In the genomic region with DNA sequence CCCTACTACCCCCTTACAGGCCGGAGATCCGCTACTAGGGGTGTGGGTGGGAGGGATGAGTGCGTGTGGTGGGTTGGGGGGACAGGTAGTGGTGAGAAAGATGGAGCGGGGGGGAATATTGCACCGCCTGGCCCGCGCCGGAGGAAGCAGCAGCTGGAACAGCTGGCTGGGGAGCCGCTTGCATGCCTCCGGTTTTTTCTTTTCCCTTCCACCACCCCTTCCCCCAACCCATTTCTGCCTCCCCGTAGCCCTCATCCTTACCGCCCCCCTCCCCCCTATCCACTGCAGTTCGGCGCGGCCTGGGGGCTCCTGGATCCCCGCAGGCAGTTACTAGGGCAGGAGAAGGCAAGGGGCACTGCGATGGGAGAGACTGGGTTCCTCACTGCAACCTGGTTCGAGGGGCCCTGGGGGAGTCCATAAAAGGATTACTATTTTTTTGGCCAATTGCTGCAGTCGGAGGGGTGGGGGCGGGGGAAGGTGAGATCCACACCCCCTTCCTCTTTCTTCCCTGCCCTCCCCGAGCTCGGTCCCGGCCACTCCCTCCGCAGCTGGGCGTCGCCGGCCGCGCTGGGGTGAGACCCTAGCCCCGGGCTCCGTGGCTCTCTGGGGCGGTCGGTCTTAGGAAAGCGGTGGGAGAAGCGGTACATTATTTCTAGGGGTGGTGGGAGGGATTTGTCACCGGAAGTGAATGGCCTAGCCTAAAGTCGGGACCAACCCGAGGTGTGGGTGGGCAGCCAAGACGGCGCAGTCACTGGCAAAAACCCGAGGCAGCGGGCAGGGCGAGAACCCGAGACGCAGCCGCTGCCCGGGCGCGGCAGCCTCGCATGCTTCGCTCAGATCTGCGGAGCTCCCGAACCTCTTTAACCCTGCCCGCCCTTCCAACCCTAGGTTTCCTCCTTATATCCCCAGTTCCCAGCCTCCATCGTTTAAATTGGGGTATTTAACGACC, we compare ENCODE assay signal across 8 cellular contexts. TPM values are rescaled to one million over a fixed set of nuclear protein-coding genes. Genes with fewer than 3 reads are reported as not detected.
DNase-seq lines count a peak whose midpoint lies in the region; ATAC-seq and TF ChIP-seq lines count a peak whose summit lies in the region.

No MANE protein-coding gene starts in this region.

- peak overlapping the region; percentile 95 for H3K27ac Mint-ChIP-seq in Caco-2 (ENCODE audit: unreplicated experiment)

- H3K9me2 ChIP-seq in OCI-LY7 (ENCODE audit: insufficient read depth, low read length): no peaks in the 10 kb centered on the region

- H2AFZ ChIP-seq in OCI-LY7 (ENCODE audit: low read length): peak overlapping the region; percentile 35; the same call in 1 of the 2 replicates

- H3K27ac ChIP-seq in HUES48 (ENCODE audit: low read depth, low read length) (peak overlapping the region; percentile 98), OCI-LY7 (ENCODE audit: low read depth, low read length, poor library complexity, severe bottlenecking) (peak overlapping the region; percentile 93)

- CTCF ChIA-PET in Caco-2 (lab: Charles Lee): interaction anchor here (0.5 to 1.5 kb wide), 5 partner anchors 21 to 425 kb away, joined by 3 to 5 read pairs (median 4); partner anchors contain the start of genes BICRAL, SRF and UBR2
- CTCF ChIA-PET in OCI-LY7 (lab: Charles Lee; ENCODE audit: unreplicated experiment): interaction anchor here (0.6 to 1.5 kb wide), 4 partner anchors 22 to 699 kb away, joined by 4 to 7 read pairs (median 5); partner anchors contain the start of gene KLHDC3

- peak overlapping the region; percentile 73 for H3K9ac ChIP-seq in HUES48 (ENCODE audit: low read depth, low read length)

- H3K4me1 ChIP-seq in Caco-2 (peaks cover 15% of the 10 kb centered on the region), HUES48 (ENCODE audit: control insufficient read depth, insufficient read depth, low read length) (peaks cover 7% of the 10 kb centered on the region; the same call in 1 of the 2 replicates), OCI-LY7 (ENCODE audit: insufficient read depth, low read length, poor library complexity, severe bottlenecking) (peaks cover 40% of the 10 kb centered on the region), mononuclear cell (ENCODE audit: insufficient read depth, low read length) (peaks cover 32% of the 10 kb centered on the region)

- no peaks in the 10 kb centered on the region for H3K27me3 ChIP-seq in Caco-2 (replicated peaks; ENCODE audit: control insufficient read depth, insufficient read depth, low read length)
- no peaks in the 10 kb centered on the region for H3K27me3 ChIP-seq in HUES48 (ENCODE audit: control insufficient read depth, insufficient read depth, low read length)
- H3K27me3 ChIP-seq in mononuclear cell (ENCODE audit: insufficient read depth, low read length): no peaks in the 10 kb centered on the region

- TF ChIP-seq CTCF in Caco-2 (IDR thresholded peaks at IDR 0.05; ENCODE audit: insufficient read depth in 1 of 2, low read depth in 1 of 2, low read length in 1 of 2, severe bottlenecking in 1 of 2, unreplicated experiment in 1 of 2) (no peak), OCI-LY7 (conservative IDR thresholded peaks at IDR 0.05; ENCODE audit: low read length) (no peak), epithelial cell of esophagus (IDR thresholded peaks at IDR 0.05; ENCODE audit: insufficient read depth, low read depth, low read length, missing control alignments) (no peak)

- BruUV-seq in Caco-2 (replicated peaks; lab: Mats Ljungman, UMichigan): no TSS peak
- BruUV-seq in OCI-LY7 (replicated peaks; lab: Mats Ljungman, UMichigan): no TSS peak

- ATAC-seq in GM21381 (IDR thresholded peaks at IDR 0.05; ENCODE audit: unreplicated experiment): peak; percentile 54

- H3K9me3 Mint-ChIP-seq in Caco-2 (ENCODE audit: unreplicated experiment): no peaks in the 10 kb centered on the region

- DNase-seq in Caco-2 (peak; percentile 89), OCI-LY7 (ENCODE audit: low spot score) (peak; percentile 91), activated T-cell treated with anti-CD3 and anti-CD28 coated beads for 24 hours (ENCODE audit: low read depth) (peak; percentile 75), epithelial cell of esophagus (ENCODE audit: low read depth) (peak; percentile 88)
- DNase-seq in stimulated activated CD8-positive, alpha-beta memory T cell treated with anti-CD3 and anti-CD28 coated beads, Interleukin-2, amount 100 ng/mL, for 1 hour (ENCODE audit: low read depth in 2 of 2): peak; percentile 52 to 66

- intact Hi-C loops in Caco-2 (cut with micrococcal nuclease; ENCODE audit: unreplicated experiment): loop anchor here (1.0 to 10.0 kb wide), 6 partner anchors 16 to 425 kb away; partner anchors contain the start of genes BICRAL, RPL7L1, SRF and UBR2
- intact Hi-C loops in OCI-LY7 (cut with micrococcal nuclease; ENCODE audit: unreplicated experiment): loop anchor here (1.0 to 10.0 kb wide), 7 partner anchors 25 to 1022 kb away; partner anchors contain the start of genes RPL7L1 and SRF

- peaks cover 6% of the 10 kb centered on the region for H3K4me1 Mint-ChIP-seq in Caco-2 (ENCODE audit: low read depth, unreplicated experiment)

- no peaks in the 10 kb centered on the region for H3K9me3 ChIP-seq in Caco-2
- no peaks in the 10 kb centered on the region for H3K9me3 ChIP-seq in HUES48 (ENCODE audit: control insufficient read depth, insufficient read depth, low read length)
- H3K9me3 ChIP-seq in OCI-LY7 (ENCODE audit: low read length): no peaks in the 10 kb centered on the region
- H3K9me3 ChIP-seq in mononuclear cell (ENCODE audit: low read depth, low read length): no peaks in the 10 kb centered on the region

- H3K4me3 ChIP-seq in Caco-2 (ENCODE audit: low read depth, low read length) (peak overlapping the region; percentile 53), HUES48 (ENCODE audit: low read depth, low read length) (peak overlapping the region; percentile 67), OCI-LY7 (ENCODE audit: low read depth, low read length, poor library complexity, severe bottlenecking) (peak overlapping the region; percentile 80), epithelial cell of esophagus (ENCODE audit: low read length) (peak overlapping the region; percentile 69), mononuclear cell (ENCODE audit: low read length) (peak overlapping the region; percentile 99)

- H3K36me3 ChIP-seq in Caco-2 (ENCODE audit: control insufficient read depth, insufficient read depth, low read length) (no peaks in the 10 kb centered on the region), HUES48 (ENCODE audit: control insufficient read depth, insufficient read depth, low read length) (no peaks in the 10 kb centered on the region), OCI-LY7 (ENCODE audit: insufficient read depth, low read length) (peaks cover 24% of the 10 kb centered on the region)

- POLR2A ChIA-PET in Caco-2 (lab: Charles Lee): interaction anchor here (0.5 to 2.3 kb wide), 10 partner anchors 14 to 829 kb away, joined by 3 to 52 read pairs (median 4); partner anchors contain the start of genes BICRAL, CNPY3, KLC4 and KLHDC3
- POLR2A ChIA-PET in OCI-LY7 (lab: Charles Lee): interaction anchor here (0.5 to 14.2 kb wide), 14 partner anchors 13 to 1561 kb away, joined by 3 to 494 read pairs (median 6); partner anchors contain the start of gene BICRAL

- peaks cover 49% of the 10 kb centered on the region for H3K79me2 ChIP-seq in OCI-LY7 (ENCODE audit: insufficient read depth, low read depth, low read length)

- peak overlapping the region; percentile 83 for H3K4me3 Mint-ChIP-seq in Caco-2 (ENCODE audit: unreplicated experiment)

- peak overlapping the region; percentile 100 for H3K4me2 ChIP-seq in OCI-LY7 (ENCODE audit: low read length)

- no peaks in the 10 kb centered on the region for H3K27me3 Mint-ChIP-seq in Caco-2 (ENCODE audit: insufficient read depth, unreplicated experiment)

- H4K20me1 ChIP-seq in OCI-LY7 (ENCODE audit: insufficient read depth, low read length): peaks cover 9% of the 10 kb centered on the region; the same call in 1 of the 2 replicates

- H3K36me3 Mint-ChIP-seq in Caco-2 (ENCODE audit: insufficient read depth, unreplicated experiment): peaks cover 6% of the 10 kb centered on the region

RNA-seq across cellular contexts. Expression of gene TBCC, which starts 0.8 kb away (rescaled TPM):
- 17.0 and 20.4 TPM in 2 replicates for total RNA-seq in Caco-2 (2022)
- total RNA-seq in OCI-LY7 (2014; rRNA removed; shearing (Covaris generic)): 118 and 136 TPM in 2 replicates
- 69.2 and 78.0 TPM in 2 replicates for total RNA-seq in OCI-LY7 (2022)
- 111 TPM for total RNA-seq in mononuclear cell

RNA-seq across cellular contexts. Expression of gene PRPH2, which starts 24.3 kb away (rescaled TPM):
- total RNA-seq in Caco-2 (2022) (not detected in 2 replicates), OCI-LY7 (2022) (not detected in 2 replicates), mononuclear cell (not detected)
- total RNA-seq in OCI-LY7 (2014; rRNA removed; shearing (Covaris generic)): not detected in 2 replicates

RNA-seq across cellular contexts. Expression of gene BICRAL, which starts 35.1 kb away (rescaled TPM):
- total RNA-seq in Caco-2 (2022) (5.0 and 5.3 TPM in 2 replicates), OCI-LY7 (2022) (25.7 and 27.8 TPM in 2 replicates), mononuclear cell (13.0 TPM)
- total RNA-seq in OCI-LY7 (2014; rRNA removed; shearing (Covaris generic)): 8.0 and 10.3 TPM in 2 replicates

Comparison
In these comparisons a context has a peak if more than half of its experiments do, and no peak if none do; other contexts are left out.
1. Peak in every context shown above with its lines: DNase-seq, ATAC-seq, H3K4me3 ChIP-seq and H3K27ac ChIP-seq.